Comparison of ENCODE assay signal across 22 cellular contexts in genomic region chr3:56189486-56189985, GRCh38.
"Had no signal": no experiment of that assay in that cellular context is flagged by ENCODE, and none has a peak within 500 bp of the region (broad histone marks: within the 10 kb centered on the region; RNA-seq: fewer than 3 reads in every experiment).

No MANE protein-coding gene starts in this region.

- H3K36me3 Mint-ChIP-seq: IgD-negative memory B cell had no signal

- H3K4me3 ChIP-seq: K562 had no signal

- H3K27me3 Mint-ChIP-seq: IgD-negative memory B cell had no signal

- DNase-seq: Kasumi-1, MM.1S, NCI-H1092 treated with DMSO at 0.1 percent for 48 hours, NCI-H1436 treated with DMSO at 0.1 percent for 48 hours, NCI-H187 treated with DMSO at 0.1 percent for 48 hours, NCI-H2029 treated with DMSO at 0.1 percent for 48 hours, NCI-H226, NCI-H446, NCI-H510A, NCI-H524 treated with DMSO at 0.1 percent for 48 hours, NCI-H69, NCI-H774, Right ventricle myocardium superior, RPMI8226, SIG-M5, SK-N-SH, SW 1271, T-helper 1 cell had no signal

- ATAC-seq: K562 had no signal

- H3K4me1 Mint-ChIP-seq: IgD-negative memory B cell had no signal

- H3K27ac Mint-ChIP-seq: IgD-negative memory B cell had no signal

- H3K9ac ChIP-seq: KMS-11, SK-N-SH had no signal

- H3K27ac ChIP-seq: HL-60, KMS-11 had no signal

- H3K4me2 ChIP-seq: KMS-11, SK-N-SH had no signal

- H3K9me3 Mint-ChIP-seq: IgD-negative memory B cell had no signal

- H3K4me3 Mint-ChIP-seq: IgD-negative memory B cell had no signal

- H3K9me3 ChIP-seq: SK-N-SH had no signal
